In the genomic region with DNA sequence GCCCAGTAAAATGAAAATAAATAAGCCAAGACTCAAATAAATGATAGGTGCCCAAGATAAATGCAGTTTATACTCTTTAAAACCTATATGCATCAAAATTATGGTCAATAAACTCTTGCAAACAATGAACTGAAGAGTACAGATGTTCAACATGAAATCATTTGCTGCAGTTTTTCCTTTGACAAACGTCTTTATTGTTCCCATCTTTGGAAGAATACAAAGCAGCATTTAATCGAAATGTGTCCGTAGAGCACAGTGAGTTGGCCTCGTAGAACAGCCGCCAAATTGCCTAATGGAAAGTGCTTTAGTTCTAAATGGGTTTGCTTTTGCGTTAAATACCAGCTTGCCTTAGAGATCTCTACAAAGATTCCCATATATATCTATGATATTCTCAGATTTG, we compare ENCODE assay signal across 21 cellular contexts.
"Had no signal": no experiment of that assay in that cellular context is flagged by ENCODE, and none has a peak within 500 bp of the region (broad histone marks: within the 10 kb centered on the region; RNA-seq: fewer than 3 reads in every experiment).

No MANE protein-coding gene starts in this region.

- H3K27ac ChIP-seq: colonic mucosa, esophagus muscularis mucosa, foreskin keratinocyte, lower lobe of right lung, right lobe of liver, suprapubic skin, transverse colon, upper lobe of right lung, uterus had no signal

- ATAC-seq: foreskin keratinocyte; left ventricle myocardium superior; lower lobe of right lung; mucosa of descending colon; natural killer cell treated with Interleukin-12 subunit alpha and Interleukin-12 subunit beta and Interleukin-15 and Interleukin-18, amount 100 ng/mL, for 72 hours; right lobe of liver; stimulated activated naive B cell treated with anti-CD40 and anti-IgM and Interleukin-4, amounts not matched to agents 10 μg/mL and 1 μg/mL and 100 μg/mL, for 72 hours; upper lobe of right lung had no signal

- H3K4me1 ChIP-seq: colonic mucosa, esophagus muscularis mucosa, lower lobe of right lung, right lobe of liver, suprapubic skin, transverse colon, upper lobe of right lung, uterus had no signal

- H3K27me3 ChIP-seq: colonic mucosa, foreskin keratinocyte, right lobe of liver, suprapubic skin, transverse colon, upper lobe of right lung, uterus had no signal

- H3K36me3 ChIP-seq: colonic mucosa, esophagus muscularis mucosa, lower lobe of right lung, right lobe of liver, suprapubic skin, transverse colon, upper lobe of right lung, uterus had no signal

- H3K4me3 ChIP-seq: colonic mucosa, esophagus muscularis mucosa, lower lobe of right lung, mucosa of descending colon, right lobe of liver, suprapubic skin, transverse colon, upper lobe of right lung, uterus had no signal

- H3K9me3 ChIP-seq: colonic mucosa, esophagus muscularis mucosa, lower lobe of right lung, mucosa of descending colon, right lobe of liver, suprapubic skin, transverse colon, upper lobe of right lung, uterus had no signal

- DNase-seq: colonic mucosa; dermis blood vessel endothelial cell; effector memory CD4-positive, alpha-beta T cell; foreskin keratinocyte; immature natural killer cell; left ventricle myocardium superior; lower lobe of right lung; mucosa of descending colon; naive B cell; posterior cingulate gyrus; right lobe of liver; small intestine; stimulated activated CD4-positive, alpha-beta T cell treated with anti-CD3 and anti-CD28 coated beads, Interleukin-15, amount 100 ng/mL, for 24 hours; stimulated activated CD4-positive, alpha-beta T cell treated with anti-CD3 and anti-CD28 coated beads, Interleukin-2, amount 100 ng/mL, for 48 hours; stimulated activated naive B cell treated with anti-CD40 and anti-IgM and Interleukin-4, amounts not matched to agents 10 μg/mL and 1 μg/mL and 100 μg/mL, for 72 hours; transverse colon; upper lobe of right lung; uterus had no signal
